25 cellular contexts compared by ENCODE assay signal in the genomic region with DNA sequence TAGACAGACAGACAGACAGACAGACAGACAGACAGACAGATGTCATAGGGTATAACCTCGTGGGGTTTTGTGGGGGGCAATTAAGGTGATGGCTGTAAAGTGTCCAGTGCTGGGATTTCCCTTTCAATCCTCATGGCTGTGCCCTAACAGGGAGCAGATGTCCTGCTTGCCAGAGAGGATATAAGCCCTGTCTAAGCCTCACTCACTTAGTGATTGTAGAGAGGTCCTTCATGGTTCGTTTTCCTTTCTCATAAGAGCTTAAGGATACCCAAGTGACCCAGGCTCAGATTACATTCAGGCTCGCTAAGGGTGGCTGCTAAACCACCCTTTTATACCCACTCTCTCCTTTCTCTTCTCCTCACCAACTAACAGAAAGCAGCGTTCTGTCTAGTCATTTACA. TPM values are rescaled to one million over a fixed set of nuclear protein-coding genes. Genes with fewer than 3 reads are reported as not detected.
A peak's percentile ranks its signal among the peaks of the same experiment; 100 is the strongest.
DNase-seq lines count a peak whose midpoint lies in the region; ATAC-seq, FAIRE-seq and TF ChIP-seq lines count a peak whose summit lies in the region.
"Had no signal": no experiment of that assay in that cellular context is flagged by ENCODE, and none has a peak within 500 bp of the region (broad histone marks: within the 10 kb centered on the region; RNA-seq: fewer than 3 reads in every experiment).

No MANE protein-coding gene starts in this region.

- CTCF ChIA-PET in naive thymus-derived CD4-positive, alpha-beta T cell (lab: Charles Lee) = no interaction called here

- intact Hi-C loops in naive thymus-derived CD4-positive, alpha-beta T cell (cut with micrococcal nuclease) = no loop called here

- peaks cover 8% of the 10 kb centered on the region; the same call in 1 of the 2 replicates for H3K36me3 ChIP-seq in RWPE2 (ENCODE audit: low read depth)
- peaks cover 0 to 19% (median 0%) of the 10 kb centered on the region in 3 experiments for H3K36me3 ChIP-seq in naive thymus-derived CD4-positive, alpha-beta T cell (ENCODE audit: control insufficient read depth in 2 of 3, insufficient read depth in 3 of 3, low read length in 3 of 3)
- H3K36me3 ChIP-seq: SJSA1 had no signal

- peaks cover under 1 to 13% (median 6%) of the 10 kb centered on the region in 7 donors for H3K4me1 Mint-ChIP-seq in naive thymus-derived CD4-positive, alpha-beta T cell
- H3K4me1 Mint-ChIP-seq: immature natural killer cell had no signal

- no peak overlapping the region for H3K4me3 ChIP-seq in RWPE2 (ENCODE audit: severe bottlenecking)
- H3K4me3 ChIP-seq in naive thymus-derived CD4-positive, alpha-beta T cell (ENCODE audit: low read length) = no peak overlapping the region
- H3K4me3 ChIP-seq: BLaER1, dorsolateral prefrontal cortex, SJSA1, upper lobe of right lung had no signal

- POLR2A ChIA-PET in naive thymus-derived CD4-positive, alpha-beta T cell (lab: Charles Lee) = no interaction called here

- no peaks in the 10 kb centered on the region for H3K4me1 ChIP-seq in RWPE2 (ENCODE audit: insufficient read depth, poor library complexity, severe bottlenecking)
- H3K4me1 ChIP-seq in naive thymus-derived CD4-positive, alpha-beta T cell (ENCODE audit: control insufficient read depth in 2 of 2, insufficient read depth in 2 of 2, low read length in 2 of 2) = no peaks in the 10 kb centered on the region
- H3K4me1 ChIP-seq: BLaER1, upper lobe of right lung had no signal

- H3K27me3 ChIP-seq in RWPE2 (ENCODE audit: insufficient read depth, poor library complexity, severe bottlenecking) = no peaks in the 10 kb centered on the region
- no peaks in the 10 kb centered on the region for H3K27me3 ChIP-seq in naive thymus-derived CD4-positive, alpha-beta T cell (ENCODE audit: control insufficient read depth in 2 of 2, insufficient read depth in 2 of 2, low read length in 2 of 2)
- H3K27me3 ChIP-seq: BLaER1, dorsolateral prefrontal cortex, SJSA1, upper lobe of right lung had no signal

- H3K36me3 Mint-ChIP-seq in naive thymus-derived CD4-positive, alpha-beta T cell = peaks cover 6 to 24% (median 16%) of the 10 kb centered on the region in 5 donors

- H3K9me3 Mint-ChIP-seq in naive thymus-derived CD4-positive, alpha-beta T cell = no peaks in the 10 kb centered on the region
- H3K9me3 Mint-ChIP-seq: activated CD4-positive, alpha-beta memory T cell treated with anti-CD3 and anti-CD28 coated beads for 36 hours; activated naive CD4-positive, alpha-beta T cell treated with anti-CD3 and anti-CD28 coated beads, Interleukin-2, amount 10 ng/mL, durations not matched to agents 7 days and 5 days; immature natural killer cell had no signal

- no peak for FAIRE-seq in GM12892 (lab: Jason Lieb, UNC)
- FAIRE-seq: GM12891 had no signal

- H3K4me3 Mint-ChIP-seq in naive thymus-derived CD4-positive, alpha-beta T cell = no peak overlapping the region
- H3K4me3 Mint-ChIP-seq: activated CD4-positive, alpha-beta memory T cell treated with anti-CD3 and anti-CD28 coated beads for 36 hours; activated naive CD4-positive, alpha-beta T cell treated with anti-CD3 and anti-CD28 coated beads, Interleukin-2, amount 10 ng/mL, durations not matched to agents 7 days and 5 days; immature natural killer cell had no signal

- peak overlapping the region in 6 of 9 donors; percentile 16 to 82 (median 62) for H3K27ac Mint-ChIP-seq in naive thymus-derived CD4-positive, alpha-beta T cell
- H3K27ac Mint-ChIP-seq: activated CD4-positive, alpha-beta memory T cell treated with anti-CD3 and anti-CD28 coated beads for 36 hours; activated naive CD4-positive, alpha-beta T cell treated with anti-CD3 and anti-CD28 coated beads, Interleukin-2, amount 10 ng/mL, durations not matched to agents 7 days and 5 days had no signal

- DNase-seq in DMS 273 (lab: John Stamatoyannopoulos, UW; ENCODE audit: unreplicated experiment) (peak; percentile 12), DMS 273 treated with DMSO at 0.1 percent for 48 hours (lab: John Stamatoyannopoulos, UW) (no peak), NCI-H2029 (lab: John Stamatoyannopoulos, UW) (peak; percentile 33), RWPE2 (ENCODE audit: low spot score) (no peak), GM12892 (ENCODE audit: insufficient read length) (no peak)
- no peak for DNase-seq in naive thymus-derived CD4-positive, alpha-beta T cell
- no peak for DNase-seq in activated naive CD4-positive, alpha-beta T cell (lab: John Stamatoyannopoulos, UW)
- DNase-seq: activated CD4-positive, alpha-beta memory T cell treated with anti-CD3 and anti-CD28 coated beads for 36 hours; activated CD4-positive, CD25-positive, alpha-beta regulatory T cell; activated naive CD4-positive, alpha-beta T cell treated with anti-CD3 and anti-CD28 coated beads, Interleukin-2, amount 10 ng/mL, durations not matched to agents 7 days and 5 days; activated T-cell treated with anti-CD3 and anti-CD28 coated beads, Interleukin-2, amount 50 U/mL, for 1 hour; aorta; central memory CD4-positive, alpha-beta T cell; dorsolateral prefrontal cortex; GOT3; immature natural killer cell; KBM-7; NCI-H1694 treated with DMSO at 0.1 percent for 48 hours; upper lobe of right lung had no signal

- no peak for TF ChIP-seq CTCF in RWPE2 (IDR thresholded peaks at IDR 0.05; ENCODE audit: poor library complexity, severe bottlenecking)

- H3K27me3 Mint-ChIP-seq in naive thymus-derived CD4-positive, alpha-beta T cell = no peaks in the 10 kb centered on the region
- H3K27me3 Mint-ChIP-seq: activated CD4-positive, alpha-beta memory T cell treated with anti-CD3 and anti-CD28 coated beads for 36 hours; activated naive CD4-positive, alpha-beta T cell treated with anti-CD3 and anti-CD28 coated beads, Interleukin-2, amount 10 ng/mL, durations not matched to agents 7 days and 5 days had no signal

- peak; percentile 55 for ATAC-seq in RWPE2 (ENCODE audit: low read depth)
- no peak for ATAC-seq in naive thymus-derived CD4-positive, alpha-beta T cell
- no peak for ATAC-seq in HG03095 (IDR thresholded peaks at IDR 0.05; ENCODE audit: unreplicated experiment)
- ATAC-seq: upper lobe of right lung had no signal

- H3K9me3 ChIP-seq in RWPE2 (ENCODE audit: severe bottlenecking) = no peaks in the 10 kb centered on the region
- H3K9me3 ChIP-seq in naive thymus-derived CD4-positive, alpha-beta T cell (ENCODE audit: control insufficient read depth in 2 of 3, low read length in 3 of 3) = no peaks in the 10 kb centered on the region
- H3K9me3 ChIP-seq: BLaER1, SJSA1, upper lobe of right lung had no signal

- TF ChIP-seq POLR2A in GM12892 (IDR thresholded peaks at IDR 0.05; ENCODE audit: low read depth, low read length) = no peak

- H3K27ac ChIP-seq in RWPE2 (ENCODE audit: poor library complexity, severe bottlenecking) = no peak overlapping the region
- H3K27ac ChIP-seq in naive thymus-derived CD4-positive, alpha-beta T cell (ENCODE audit: low read depth, low read length) = no peak overlapping the region
- H3K27ac ChIP-seq: 22Rv1, BLaER1, SJSA1, upper lobe of right lung had no signal

RNA-seq across cellular contexts. Expression of a gene that starts 19.3 kb away (rescaled TPM):
- 10 to 100 TPM; 12.5 to 33.8 (median 17.8) TPM for total RNA-seq in naive thymus-derived CD4-positive, alpha-beta T cell
- 10 to 100 TPM; 42.2 to 46.8 TPM for polyA plus RNA-seq in naive thymus-derived CD4-positive, alpha-beta T cell
- 46.9 TPM for polyA plus RNA-seq in GM12892 (2012; ENCODE audit: missing spikeins)

RNA-seq across cellular contexts. Expression of a gene that starts 33.2 kb away (rescaled TPM):
- 10 to 100 TPM in 4 of 5 experiments, 1 to 10 TPM in 1; 9.5 to 17.1 (median 13.4) TPM for total RNA-seq in naive thymus-derived CD4-positive, alpha-beta T cell
- polyA plus RNA-seq in naive thymus-derived CD4-positive, alpha-beta T cell = 1 to 10 TPM; 1.4 to 1.9 TPM
- polyA plus RNA-seq in GM12892 (2012; ENCODE audit: missing spikeins) = 4.9 TPM

RNA-seq across cellular contexts. Expression of a gene that starts 36.9 kb away (rescaled TPM):
- not detected for total RNA-seq in naive thymus-derived CD4-positive, alpha-beta T cell
- not detected for polyA plus RNA-seq in naive thymus-derived CD4-positive, alpha-beta T cell
- polyA plus RNA-seq in GM12892 (2012; ENCODE audit: missing spikeins) = 0.21 TPM
- total RNA-seq: activated CD4-positive, alpha-beta memory T cell treated with anti-CD3 and anti-CD28 coated beads for 36 hours; aorta; SJSA1; T-helper 2 cell treated with Interferon-gamma antibody and Interleukin-4, amounts not matched to agents 100 ng/mL and 5 ng/mL, for 36 hours had no signal
- polyA plus RNA-seq: immature natural killer cell had no signal

Comparison
In these comparisons a context has a peak if more than half of its experiments do, and no peak if none do; other contexts are left out.
1. DNase-seq: peak in DMS 273 (single experiment) and NCI-H2029 (single experiment); none in DMS 273 treated with DMSO at 0.1 percent for 48 hours (single experiment), RWPE2 (single experiment), naive thymus-derived CD4-positive, alpha-beta T cell (0 of 9), activated naive CD4-positive, alpha-beta T cell (0 of 4) and GM12892 (single experiment).